5 cellular contexts compared by ENCODE assay signal in genomic region chr6:30764490-30765043, GRCh38. TPM values are rescaled to one million over a fixed set of nuclear protein-coding genes. Genes with fewer than 3 reads are reported as not detected.
A peak's percentile ranks its signal among the peaks of the same experiment; 100 is the strongest.
DNase-seq lines count a peak whose midpoint lies in the region; FAIRE-seq and TF ChIP-seq lines count a peak whose summit lies in the region.
"Not testable (repeated sequence)": the region's sequence is repeated elsewhere in the genome, so short reads cannot be mapped to it uniquely, and the experiment has no call there.

No MANE protein-coding gene starts in this region.

- peaks cover 55% of the 10 kb centered on the region for H3K4me1 ChIP-seq in HUES6 (ENCODE audit: control insufficient read depth, insufficient read depth, low read length)
- H3K4me1 ChIP-seq in iPS-15b (ENCODE audit: control insufficient read depth, insufficient read depth, low read length) = peaks cover 17% of the 10 kb centered on the region
- H3K4me1 ChIP-seq in neuronal stem cell (ENCODE audit: control insufficient read depth in 2 of 2, insufficient read depth in 1 of 2, low read depth in 1 of 2, low read length in 2 of 2) = peaks cover 25 to 33% of the 10 kb centered on the region in 2 donors

- not testable (repeated sequence) for FAIRE-seq in bronchial epithelial cell (lab: Jason Lieb, UNC)

- H3K27ac ChIP-seq in HUES6 (ENCODE audit: low read depth, low read length) = peak overlapping the region; percentile 89; the same call in 1 of the 2 replicates
- H3K27ac ChIP-seq in neuronal stem cell (replicated peaks; ENCODE audit: low read length) = not testable (repeated sequence)

- not testable (repeated sequence) for DNase-seq in activated T-cell treated with anti-CD3 and anti-CD28 coated beads, Interleukin-2, amount 50 U/mL, for 24 hours; neuronal stem cell (ENCODE audit: low spot score)
- peak; percentile 77 for DNase-seq in bronchial epithelial cell (ENCODE audit: low read depth)

- not testable (repeated sequence) for H3K79me1 ChIP-seq in neuronal stem cell (ENCODE audit: low read depth, low read length)

- not testable (repeated sequence) for H3K36me3 ChIP-seq in HUES6 (ENCODE audit: control insufficient read depth, insufficient read depth, low read length); bronchial epithelial cell (ENCODE audit: control insufficient read depth, insufficient read depth, low read length); iPS-15b (ENCODE audit: control insufficient read depth, insufficient read depth, low read length); neuronal stem cell (replicated peaks in 1 of 2; ENCODE audit: control insufficient read depth in 2 of 2, insufficient read depth in 2 of 2, low read length in 2 of 2)

- not testable (repeated sequence) for H4K91ac ChIP-seq in neuronal stem cell (ENCODE audit: low read depth, low read length, poor library complexity)

- H2BK120ac ChIP-seq in neuronal stem cell (ENCODE audit: low read depth, low read length) = not testable (repeated sequence)

- not testable (repeated sequence) for H3K18ac ChIP-seq in neuronal stem cell (ENCODE audit: low read length)

- not testable (repeated sequence) for H3K9me3 Mint-ChIP-seq in activated T-cell treated with anti-CD3 and anti-CD28 coated beads, Interleukin-2, amount 50 U/mL, for 24 hours

- H3K4me3 Mint-ChIP-seq in activated T-cell treated with anti-CD3 and anti-CD28 coated beads, Interleukin-2, amount 50 U/mL, for 24 hours = not testable (repeated sequence)

- not testable (repeated sequence) for H2BK15ac ChIP-seq in neuronal stem cell (ENCODE audit: low read length)

- H4K8ac ChIP-seq in neuronal stem cell (ENCODE audit: low read depth, low read length) = not testable (repeated sequence)

- H2AFZ ChIP-seq in neuronal stem cell (ENCODE audit: low read length) = peak overlapping the region; percentile 84

- not testable (repeated sequence) for TF ChIP-seq CTCF in bronchial epithelial cell (IDR thresholded peaks at IDR 0.05; ENCODE audit: insufficient read depth, low read length, severe bottlenecking)

- H3K36me3 Mint-ChIP-seq in activated T-cell treated with anti-CD3 and anti-CD28 coated beads, Interleukin-2, amount 50 U/mL, for 24 hours (ENCODE audit: low read depth) = not testable (repeated sequence)

- not testable (repeated sequence) for H2BK12ac ChIP-seq in neuronal stem cell (ENCODE audit: low read length)

- not testable (repeated sequence) for H3K9me3 ChIP-seq in HUES6 (ENCODE audit: control insufficient read depth, insufficient read depth, low read depth, low read length); iPS-15b (ENCODE audit: control insufficient read depth, insufficient read depth, low read length); neuronal stem cell (replicated peaks in 1 of 2; ENCODE audit: control insufficient read depth in 2 of 2, insufficient read depth in 1 of 2, low read depth in 1 of 2, low read length in 2 of 2)

- not testable (repeated sequence) for H2BK5ac ChIP-seq in neuronal stem cell (ENCODE audit: low read length)

- WGBS in neuronal stem cell (ENCODE audit: extremely low coverage in 2 of 2, insufficient read length in 2 of 2, insufficient replicate concordance in 1 of 2), 2 donors = no CpG with 5 or more reads among the region's 13 CpGs

- not testable (repeated sequence) for H3K23ac ChIP-seq in neuronal stem cell (ENCODE audit: low read depth, low read length, poor library complexity)

- H3K4me1 Mint-ChIP-seq in activated T-cell treated with anti-CD3 and anti-CD28 coated beads, Interleukin-2, amount 50 U/mL, for 24 hours (ENCODE audit: low read depth) = peaks cover 80% of the 10 kb centered on the region

- not testable (repeated sequence) for H3K4ac ChIP-seq in neuronal stem cell (ENCODE audit: low read length)

- H3K4me3 ChIP-seq in HUES6 (ENCODE audit: low read depth, low read length) = peak overlapping the region; percentile 34; the same call in 1 of the 2 replicates
- H3K4me3 ChIP-seq in bronchial epithelial cell (ENCODE audit: low read depth, low read length); neuronal stem cell (ENCODE audit: low read length in 2 of 2): not testable (repeated sequence)
- peak overlapping the region; percentile 12 for H3K4me3 ChIP-seq in iPS-15b (ENCODE audit: low read depth, low read length)

- not testable (repeated sequence) for H3K27me3 ChIP-seq in HUES6 (ENCODE audit: control insufficient read depth, insufficient read depth, low read length); bronchial epithelial cell (ENCODE audit: control insufficient read depth, insufficient read depth, low read length); iPS-15b (ENCODE audit: control insufficient read depth, insufficient read depth, low read length); neuronal stem cell (ENCODE audit: control insufficient read depth in 3 of 3, insufficient read depth in 3 of 3, low read depth in 1 of 3, low read length in 3 of 3)

- not testable (repeated sequence) for H3K4me2 ChIP-seq in neuronal stem cell (ENCODE audit: insufficient read depth, low read length, poor library complexity, severe bottlenecking)

- not testable (repeated sequence) for H3K27me3 Mint-ChIP-seq in activated T-cell treated with anti-CD3 and anti-CD28 coated beads, Interleukin-2, amount 50 U/mL, for 24 hours

- peak overlapping the region; percentile 89 for H3K27ac Mint-ChIP-seq in activated T-cell treated with anti-CD3 and anti-CD28 coated beads, Interleukin-2, amount 50 U/mL, for 24 hours

- not testable (repeated sequence) for H2AK5ac ChIP-seq in neuronal stem cell (ENCODE audit: low read depth, low read length)

- H3K14ac ChIP-seq in neuronal stem cell (ENCODE audit: low read length) = not testable (repeated sequence)

- peak overlapping the region; percentile 85 for H3K9ac ChIP-seq in HUES6 (ENCODE audit: low read length)
- not testable (repeated sequence) for H3K9ac ChIP-seq in iPS-15b (ENCODE audit: low read depth, low read length); neuronal stem cell (ENCODE audit: low read depth, low read length, poor library complexity)

RNA-seq across cellular contexts. Expression of gene IER3, which starts 20.2 kb away (rescaled TPM):
- total RNA-seq in bronchial epithelial cell = 186 and 279 TPM in 2 replicates
- 11.0 TPM for polyA plus RNA-seq in neuronal stem cell (2013, experiment 1 of 2)
- polyA plus RNA-seq in neuronal stem cell (2013, experiment 2 of 2) = 10.9 TPM

RNA-seq across cellular contexts. Expression of gene FLOT1, which starts 22.1 kb away (rescaled TPM):
- total RNA-seq in bronchial epithelial cell = 15.1 and 20.0 TPM in 2 replicates
- 107 TPM for polyA plus RNA-seq in neuronal stem cell (2013, experiment 1 of 2)
- polyA plus RNA-seq in neuronal stem cell (2013, experiment 2 of 2) = 102 TPM

RNA-seq across cellular contexts. Expression of gene TUBB, which starts 44.4 kb away (rescaled TPM):
- total RNA-seq in bronchial epithelial cell = 131 and 136 TPM in 2 replicates
- 2,147 TPM for polyA plus RNA-seq in neuronal stem cell (2013, experiment 1 of 2)
- polyA plus RNA-seq in neuronal stem cell (2013, experiment 2 of 2) = 2,146 TPM

RNA-seq across cellular contexts. Expression of gene MDC1, which starts 47.5 kb away (rescaled TPM):
- total RNA-seq in bronchial epithelial cell = 2.4 and 2.7 TPM in 2 replicates
- polyA plus RNA-seq in neuronal stem cell (2013, experiment 1 of 2) = 50.3 TPM
- 51.5 TPM for polyA plus RNA-seq in neuronal stem cell (2013, experiment 2 of 2)
